ENCODE assay signal across 16 cellular contexts in the genomic region with DNA sequence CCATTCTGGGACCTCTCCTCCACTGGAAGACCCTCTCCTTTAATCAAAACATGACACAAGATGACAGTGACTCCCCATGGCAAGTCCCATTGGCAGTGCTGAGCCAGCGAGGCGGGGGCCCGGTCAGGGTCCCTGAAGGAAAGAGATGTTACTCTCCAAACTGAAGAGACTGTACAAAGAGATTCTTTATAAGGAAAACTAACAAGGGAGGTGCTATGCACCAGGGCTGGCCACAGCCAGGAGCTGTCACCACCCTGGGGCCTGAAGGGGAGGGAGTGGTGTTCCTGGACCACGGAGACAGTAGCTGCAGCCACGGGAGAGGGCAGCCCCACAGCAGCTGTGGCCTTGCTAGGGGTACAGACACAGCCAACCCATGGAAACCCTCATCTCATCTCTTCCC.
A peak's percentile ranks its signal among the peaks of the same experiment; 100 is the strongest.
DNase-seq lines count a peak whose midpoint lies in the region; ATAC-seq, FAIRE-seq and TF ChIP-seq lines count a peak whose summit lies in the region.
"Had no signal": no experiment of that assay in that cellular context is flagged by ENCODE, and none has a peak within 500 bp of the region (broad histone marks: within the 10 kb centered on the region; RNA-seq: fewer than 3 reads in every experiment).

No MANE protein-coding gene starts in this region.

- CTCF ChIA-PET in GM12878 (lab: Yijun Ruan, JAX) = interaction anchor here (0.7 to 5.6 kb wide), 16 partner anchors 12 to 121 kb away, joined by 3 to 47 read pairs (median 6); no protein-coding TSS in a partner anchor

- H3K36me3 ChIP-seq in GM12878 (ENCODE audit: control insufficient read depth in 2 of 2, insufficient read depth in 2 of 2, low read length in 1 of 2) (no peaks in the 10 kb centered on the region), mucosa of rectum (ENCODE audit: control insufficient read depth in 2 of 2, insufficient read depth in 2 of 2, low read length in 2 of 2) (no peaks in the 10 kb centered on the region)

- POLR2A ChIA-PET in GM12878 (lab: Charles Lee) = interaction anchor here (0.9 to 6.6 kb wide), 10 partner anchors 9 to 120 kb away, joined by 3 to 46 read pairs (median 11); no protein-coding TSS in a partner anchor

- H3K4me2 ChIP-seq in GM12878 (ENCODE audit: control insufficient read depth, insufficient read depth) = peak overlapping the region; percentile 76

- H3K4me3 ChIP-seq in GM12878 (no peak overlapping the region), mucosa of rectum (ENCODE audit: low read length in 2 of 2) (no peak overlapping the region)
- H3K4me3 ChIP-seq: lung had no signal

- H3K27ac Mint-ChIP-seq in stimulated activated naive CD8-positive, alpha-beta T cell treated with anti-CD3 and anti-CD28 coated beads, Interleukin-15, Interleukin-2, amounts not matched to agents 100 ng/mL and 50 ng/mL, for 24 hours = peak overlapping the region; percentile 87

- H3K27me3 ChIP-seq in GM12878 (replicated peaks in 1 of 2; ENCODE audit: control insufficient read depth in 2 of 2, insufficient read depth in 2 of 2, low read length in 1 of 2) (no peaks in the 10 kb centered on the region), mucosa of rectum (ENCODE audit: control insufficient read depth in 2 of 2, insufficient read depth in 2 of 2, low read length in 2 of 2) (no peaks in the 10 kb centered on the region)

- H3K27me3 Mint-ChIP-seq in stimulated activated naive CD8-positive, alpha-beta T cell treated with anti-CD3 and anti-CD28 coated beads, Interleukin-15, Interleukin-2, amounts not matched to agents 100 ng/mL and 50 ng/mL, for 24 hours = no peaks in the 10 kb centered on the region

- WGBS in GM12878 (ENCODE audit: insufficient coverage, insufficient replicate concordance, low lambda C conversion rate, missing lambda C conversion rate) = 68% methylated on average over 5 of the region's 5 CpGs

- TF ChIP-seq POLR2A in GM12878 (IDR thresholded peaks at IDR 0.05; ENCODE audit: low read depth, low read length) = no peak

- H4K20me1 ChIP-seq in GM12878 (ENCODE audit: control insufficient read depth, insufficient read depth) = no peaks in the 10 kb centered on the region

- H3K9me3 Mint-ChIP-seq in stimulated activated naive CD8-positive, alpha-beta T cell treated with anti-CD3 and anti-CD28 coated beads, Interleukin-15, Interleukin-2, amounts not matched to agents 100 ng/mL and 50 ng/mL, for 24 hours = no peaks in the 10 kb centered on the region

- H3K4me3 Mint-ChIP-seq in stimulated activated naive CD8-positive, alpha-beta T cell treated with anti-CD3 and anti-CD28 coated beads, Interleukin-15, Interleukin-2, amounts not matched to agents 100 ng/mL and 50 ng/mL, for 24 hours = no peak overlapping the region

- H3K9ac ChIP-seq in GM12878 (ENCODE audit: control insufficient read depth, insufficient read depth, low read length) = peak overlapping the region; percentile 60; the same call in 1 of the 2 replicates
- H3K9ac ChIP-seq in mucosa of rectum (ENCODE audit: low read depth in 1 of 2, low read length in 2 of 2) = peak overlapping the region in 1 of 2 donors; percentile 67

- TF ChIP-seq RAD21 in GM12878 (IDR thresholded peaks at IDR 0.05; ENCODE audit: insufficient read depth, low read depth, low read length) = no peak

- no TSS peak for BruUV-seq in GM12878 (replicated peaks; lab: Mats Ljungman, UMichigan)

- SMC1A ChIA-PET in GM12878 (lab: Charles Lee; ENCODE audit: uncharacterized antibody, unreplicated experiment) = interaction anchor here (0.9 to 10.3 kb wide), 23 partner anchors 15 to 486 kb away, joined by 3 to 303 read pairs (median 7); no protein-coding TSS in a partner anchor

- RAD21 ChIA-PET in GM12878 (lab: Charles Lee; ENCODE audit: unreplicated experiment) = interaction anchor here (0.7 to 8.0 kb wide), 32 partner anchors 9 to 321 kb away, joined by 3 to 162 read pairs (median 6); no protein-coding TSS in a partner anchor

- no peaks in the 10 kb centered on the region for H3K36me3 Mint-ChIP-seq in stimulated activated naive CD8-positive, alpha-beta T cell treated with anti-CD3 and anti-CD28 coated beads, Interleukin-15, Interleukin-2, amounts not matched to agents 100 ng/mL and 50 ng/mL, for 24 hours (ENCODE audit: low read depth)

- intact Hi-C loops in GM12878 (cut with micrococcal nuclease; ENCODE audit: unreplicated experiment) = loop anchor here (2.0 kb wide), 1 partner anchor 121 kb away; no protein-coding TSS in a partner anchor

- peak overlapping the region; percentile 82 for H3K27ac ChIP-seq in GM12878 (ENCODE audit: control insufficient read depth, insufficient read depth)
- H3K27ac ChIP-seq in mucosa of rectum (ENCODE audit: low read depth in 2 of 2, low read length in 2 of 2) = peak overlapping the region; percentile 87 to 88

- peaks cover 50% of the 10 kb centered on the region for H3K4me1 ChIP-seq in GM12878 (ENCODE audit: control insufficient read depth, insufficient read depth, low read length)
- peaks cover 28% of the 10 kb centered on the region in 2 donors for H3K4me1 ChIP-seq in mucosa of rectum (ENCODE audit: control insufficient read depth in 2 of 2, insufficient read depth in 2 of 2, low read length in 2 of 2)

- in situ Hi-C loops in GM12878 (cut with MboI) = loop anchor here (10.0 kb wide), 1 partner anchor 483 kb away; no protein-coding TSS in a partner anchor

- no peak for TF ChIP-seq EP300 in GM12878 (IDR thresholded peaks at IDR 0.05; ENCODE audit: borderline replicate concordance in 1 of 2, control insufficient read depth in 1 of 2, low read depth in 2 of 2, low read length in 2 of 2)

- H3K4me1 Mint-ChIP-seq in stimulated activated naive CD8-positive, alpha-beta T cell treated with anti-CD3 and anti-CD28 coated beads, Interleukin-15, Interleukin-2, amounts not matched to agents 100 ng/mL and 50 ng/mL, for 24 hours (ENCODE audit: low read depth) = peaks cover 72% of the 10 kb centered on the region

- TF ChIP-seq CTCF in GM12878 (IDR thresholded peaks at IDR 0.05 in 2 of 3, conservative IDR thresholded peaks at IDR 0.05 in 1 of 3; ENCODE audit: control insufficient read depth in 2 of 3, extremely low read depth in 1 of 3, insufficient read depth in 1 of 3, low read depth in 3 of 3, low read length in 3 of 3) = no peak

- no peak for DNase-seq in stimulated activated naive CD8-positive, alpha-beta T cell treated with anti-CD3 and anti-CD28 coated beads, Interleukin-15, Interleukin-2, amounts not matched to agents 100 U/mL and 50 U/mL, for 24 hours
- DNase-seq in GM12878 (ENCODE audit: low read depth, low spot score) (no peak), NCI-H345 treated with DMSO at 0.1 percent for 48 hours (lab: John Stamatoyannopoulos, UW; ENCODE audit: unreplicated experiment) (no peak), NCI-H2196 treated with DMSO at 0.1 percent for 48 hours (lab: John Stamatoyannopoulos, UW; ENCODE audit: unreplicated experiment) (no peak)
- DNase-seq: AML-193; NCI-H526; stimulated activated CD4-positive, alpha-beta T cell treated with anti-CD3 and anti-CD28 coated beads, Interleukin-1b, Interleukin-23, amount 100 ng/mL, for 48 hours; stimulated activated naive CD4-positive, alpha-beta T cell had no signal

- no peak for ATAC-seq in stimulated activated naive CD8-positive, alpha-beta T cell treated with anti-CD3 and anti-CD28 coated beads, Interleukin-15, Interleukin-2, amounts not matched to agents 100 U/mL and 50 U/mL, for 24 hours
- no peak for ATAC-seq in GM12878
- ATAC-seq in HG02870 (IDR thresholded peaks at IDR 0.05; ENCODE audit: unreplicated experiment) = no peak
- no peak for ATAC-seq in GM18511 (IDR thresholded peaks at IDR 0.05; ENCODE audit: unreplicated experiment)
- ATAC-seq: HCT116 had no signal

- no peaks in the 10 kb centered on the region for H3K9me3 ChIP-seq in GM12878 (replicated peaks; ENCODE audit: control insufficient read depth, insufficient read depth, low read length)
- no peaks in the 10 kb centered on the region for H3K9me3 ChIP-seq in mucosa of rectum (ENCODE audit: control insufficient read depth in 2 of 2, low read length in 2 of 2)

- no peak overlapping the region for H2AFZ ChIP-seq in GM12878 (ENCODE audit: control insufficient read depth, low read depth, low read length)

- no peaks in the 10 kb centered on the region for H3K79me2 ChIP-seq in GM12878 (ENCODE audit: control insufficient read depth, insufficient read depth, low read length)

- no peak for FAIRE-seq in GM12878 (lab: Jason Lieb, UNC)
- FAIRE-seq: G401.6, TTC549 had no signal

TF ChIP-seq in GM12878, 131 proteins besides CTCF, POLR2A, EP300 and RAD21 (continues in another document):
- TF ChIP-seq DPF2 (IDR thresholded peaks at IDR 0.05) = no peak
- TF ChIP-seq IRF4 (IDR thresholded peaks at IDR 0.05; ENCODE audit: low read depth, low read length) = no peak
- TF ChIP-seq RELA (IDR thresholded peaks at IDR 0.05; ENCODE audit: borderline replicate concordance, partially characterized antibody) = no peak
- no peak for TF ChIP-seq ATF2 (IDR thresholded peaks at IDR 0.05; ENCODE audit: low read length)
- TF ChIP-seq LARP7 (IDR thresholded peaks at IDR 0.05) = no peak
